ENCODE assay signal across 13 cellular contexts in genomic region chr10:13759167-13759566, GRCh38.
DNase-seq lines count a peak whose midpoint lies in the region; ATAC-seq, FAIRE-seq and TF ChIP-seq lines count a peak whose summit lies in the region.
"Had no signal": no experiment of that assay in that cellular context is flagged by ENCODE, and none has a peak within 500 bp of the region (broad histone marks: within the 10 kb centered on the region; RNA-seq: fewer than 3 reads in every experiment).

No MANE protein-coding gene starts in this region.

- no peak overlapping the region for H2AFZ ChIP-seq in ACC112 (ENCODE audit: low read length, unreplicated experiment)
- no peak overlapping the region for H2AFZ ChIP-seq in keratinocyte (ENCODE audit: control insufficient read depth, low read length)

- DNase-seq in ecto neural progenitor cell (ENCODE audit: low spot score), result peak; percentile 65
- DNase-seq in keratinocyte (ENCODE audit: low read depth, low spot score), result no peak
- no peak for DNase-seq in Ammon's horn (ENCODE audit: low spot score)
- DNase-seq: activated gamma-delta T cell, KG1, NCI-H446 treated with DMSO at 0.1 percent for 48 hours, PC-3, WERI-Rb-1 had no signal

- no peak for TF ChIP-seq CTCF in keratinocyte (optimal IDR thresholded peaks at IDR 0.05 in 1 of 3, IDR thresholded peaks at IDR 0.05 in 1 of 3, conservative IDR thresholded peaks at IDR 0.05 in 1 of 3; ENCODE audit: extremely low read depth in 1 of 3, insufficient read depth in 2 of 3, low read length in 3 of 3)

- no peaks in the 10 kb centered on the region for H3K9me1 ChIP-seq in keratinocyte (ENCODE audit: control insufficient read depth, extremely low read depth, insufficient read depth, low read length)

- H3K27ac ChIP-seq in ACC112 (ENCODE audit: low read depth, low read length) (0 out of 2 replicates have a peak overlapping the region, but pooled peaks have one; percentile 1), HUES6 (ENCODE audit: low read depth, low read length) (peak overlapping the region; percentile 80), keratinocyte (ENCODE audit: control insufficient read depth, insufficient read depth, low read length) (peak overlapping the region; percentile 82)
- H3K27ac ChIP-seq: WERI-Rb-1 had no signal

- dilution Hi-C loops in keratinocyte (cut with MboI; ENCODE audit: extremely low pct_ligation_motif_present, low sequenced_read_pairs), result no loop called here

- peaks cover 4% of the 10 kb centered on the region for H3K4me1 ChIP-seq in ACC112 (ENCODE audit: control insufficient read depth, insufficient read depth, low read length, unreplicated experiment)
- H3K4me1 ChIP-seq in HUES6 (ENCODE audit: control insufficient read depth, insufficient read depth, low read length), result peaks cover 36% of the 10 kb centered on the region
- H3K4me1 ChIP-seq in keratinocyte (ENCODE audit: control insufficient read depth, extremely low read depth, insufficient read depth, low read length), result peaks cover 39% of the 10 kb centered on the region

- no peaks in the 10 kb centered on the region for H3K9me3 ChIP-seq in HUES6 (ENCODE audit: control insufficient read depth, insufficient read depth, low read depth, low read length)
- H3K9me3 ChIP-seq in keratinocyte (ENCODE audit: control insufficient read depth, low read depth, low read length), result no peaks in the 10 kb centered on the region

- H4K20me1 ChIP-seq in keratinocyte (ENCODE audit: control insufficient read depth, extremely low read depth, insufficient read depth, low read length), result no peaks in the 10 kb centered on the region

- H3K9ac ChIP-seq in HUES6 (ENCODE audit: low read length) (peak overlapping the region; percentile 54), keratinocyte (ENCODE audit: control insufficient read depth, extremely low read depth, insufficient read depth, low read length) (no peak overlapping the region)

- FAIRE-seq in keratinocyte (lab: Jason Lieb, UNC), result peak; percentile 55

- H3K4me2 ChIP-seq in keratinocyte (ENCODE audit: control insufficient read depth, extremely low read depth, insufficient read depth, low read depth, low read length), result no peak overlapping the region

- ATAC-seq in HG03460 (IDR thresholded peaks at IDR 0.05; ENCODE audit: unreplicated experiment), result no peak
- no peak for ATAC-seq in HG02610 (IDR thresholded peaks at IDR 0.05; ENCODE audit: unreplicated experiment)
- no peak for ATAC-seq in GM21390 (IDR thresholded peaks at IDR 0.05; ENCODE audit: unreplicated experiment)
- ATAC-seq: PC-3 had no signal

- H3K79me2 ChIP-seq in ACC112 (ENCODE audit: control insufficient read depth, insufficient read depth, low read length, unreplicated experiment) (no peaks in the 10 kb centered on the region), keratinocyte (ENCODE audit: control insufficient read depth, insufficient read depth, low read length) (no peaks in the 10 kb centered on the region)

- H3K36me3 ChIP-seq in ACC112 (ENCODE audit: insufficient read depth, low read length) (no peaks in the 10 kb centered on the region), HUES6 (ENCODE audit: control insufficient read depth, insufficient read depth, low read length) (no peaks in the 10 kb centered on the region), keratinocyte (ENCODE audit: control insufficient read depth in 2 of 2, extremely low read depth in 1 of 2, insufficient read depth in 2 of 2, low read length in 2 of 2) (no peaks in the 10 kb centered on the region)
- H3K36me3 ChIP-seq: WERI-Rb-1 had no signal

- H3K27me3 ChIP-seq in ACC112 (ENCODE audit: insufficient read depth, low read length) (no peaks in the 10 kb centered on the region), HUES6 (ENCODE audit: control insufficient read depth, insufficient read depth, low read length) (no peaks in the 10 kb centered on the region), keratinocyte (ENCODE audit: control insufficient read depth, extremely low read depth, insufficient read depth, low read length) (no peaks in the 10 kb centered on the region)

- H3K4me3 ChIP-seq in ACC112 (ENCODE audit: low read depth, low read length) (no peak overlapping the region), HUES6 (ENCODE audit: low read depth, low read length) (peak overlapping the region; percentile 5; the same call in 1 of the 2 replicates), keratinocyte (ENCODE audit: control insufficient read depth in 2 of 3, extremely low read depth in 1 of 3, insufficient read depth in 2 of 3, low read depth in 1 of 3, low read length in 3 of 3) (no peak overlapping the region)

Comparison
In these comparisons a context has a peak if more than half of its experiments do, and no peak if none do; other contexts are left out.
1. H3K27ac ChIP-seq: peak in every context shown above with its lines; median percentile 82 in keratinocyte; 80 in HUES6; 1 in ACC112.